ENCODE assay signal across 14 cellular contexts in the genomic region with DNA sequence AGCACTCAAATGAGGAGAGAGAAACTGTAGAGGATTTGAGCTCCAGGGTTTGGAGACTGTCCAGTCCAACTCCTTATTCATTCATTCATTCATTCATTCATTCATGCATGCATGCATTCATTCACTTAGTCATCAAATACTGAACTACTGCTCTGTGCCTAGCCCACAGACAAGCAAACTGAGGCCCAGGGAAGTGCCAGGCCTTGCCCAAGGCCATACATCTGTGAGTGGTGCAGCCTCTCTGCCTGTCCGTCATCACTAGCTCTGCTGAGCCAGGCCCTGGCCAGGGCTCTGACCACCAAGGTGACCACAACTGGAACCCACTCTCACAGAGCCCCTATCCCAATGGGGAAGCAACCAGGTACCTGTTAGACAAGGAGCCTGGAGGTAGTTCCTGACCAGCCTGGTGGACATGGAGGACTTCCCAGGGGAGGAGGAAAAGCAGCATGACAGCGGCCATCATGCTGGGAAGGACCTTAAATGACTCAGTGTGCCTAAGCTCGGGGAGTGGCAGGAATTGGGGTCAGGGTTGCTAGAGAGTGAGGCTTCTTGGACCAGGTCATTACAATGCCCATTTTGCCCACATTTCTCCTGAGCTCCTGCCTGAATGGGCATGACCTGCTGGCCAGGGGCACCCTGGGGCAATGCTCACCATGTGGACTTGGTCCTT. TPM values are rescaled to one million over a fixed set of nuclear protein-coding genes. Genes with fewer than 3 reads are reported as not detected.
DNase-seq lines count a peak whose midpoint lies in the region; ATAC-seq, FAIRE-seq and TF ChIP-seq lines count a peak whose summit lies in the region.
"Had no signal": no experiment of that assay in that cellular context is flagged by ENCODE, and none has a peak within 500 bp of the region (broad histone marks: within the 10 kb centered on the region; RNA-seq: fewer than 3 reads in every experiment).

No MANE protein-coding gene starts in this region.

- H3K4me3 ChIP-seq in kidney (ENCODE audit: low read length in 2 of 2) = peak overlapping the region in 1 of 2 donors; percentile 13
- no peak overlapping the region for H3K4me3 ChIP-seq in PC-9

- H3K4me3 Mint-ChIP-seq in stimulated activated naive B cell treated with anti-CD40 and anti-IgM and Interleukin-4, amounts not matched to agents 10 μg/mL and 1 μg/mL and 100 μg/mL, for 72 hours = no peak overlapping the region
- H3K4me3 Mint-ChIP-seq in natural killer cell = no peak overlapping the region
- H3K4me3 Mint-ChIP-seq: activated CD4-positive, alpha-beta T cell treated with anti-CD3 and anti-CD28 coated beads, Interleukin-2, amount 10 ng/mL, durations not matched to agents 24 days and 14 days; activated naive CD4-positive, alpha-beta T cell treated with anti-CD3 and anti-CD28 coated beads for 36 hours; stimulated activated naive CD8-positive, alpha-beta T cell treated with anti-CD3 and anti-CD28 coated beads, Interleukin-15, amount 100 ng/mL, for 72 hours had no signal

- TF ChIP-seq CTCF in RWPE1 (conservative IDR thresholded peaks at IDR 0.05; ENCODE audit: low read depth) = no peak
- TF ChIP-seq CTCF in kidney (IDR thresholded peaks at IDR 0.05; ENCODE audit: borderline replicate concordance, extremely low read depth, insufficient read depth) = no peak
- no peak for TF ChIP-seq CTCF in PC-9 (conservative IDR thresholded peaks at IDR 0.05)
- TF ChIP-seq CTCF in natural killer cell (IDR thresholded peaks at IDR 0.05) = no peak

- peak overlapping the region in 1 of 2 donors; percentile 19 for H3K9ac ChIP-seq in kidney (ENCODE audit: low read length in 2 of 2)

- peaks cover 4 to 15% of the 10 kb centered on the region in 2 donors for H3K27me3 Mint-ChIP-seq in stimulated activated naive B cell treated with anti-CD40 and anti-IgM and Interleukin-4, amounts not matched to agents 10 μg/mL and 1 μg/mL and 100 μg/mL, for 72 hours
- peaks cover 0 to 3% of the 10 kb centered on the region in 2 donors for H3K27me3 Mint-ChIP-seq in natural killer cell (ENCODE audit: low read depth in 2 of 2)
- H3K27me3 Mint-ChIP-seq: activated CD4-positive, alpha-beta T cell treated with anti-CD3 and anti-CD28 coated beads, Interleukin-2, amount 10 ng/mL, durations not matched to agents 24 days and 14 days; stimulated activated naive CD8-positive, alpha-beta T cell treated with anti-CD3 and anti-CD28 coated beads, Interleukin-15, amount 100 ng/mL, for 72 hours had no signal

- intact Hi-C loops in kidney (cut with DNase I) = no loop called here
- intact Hi-C loops in PC-9 (cut with micrococcal nuclease; ENCODE audit: unreplicated experiment) = no loop called here
- intact Hi-C loops in natural killer cell (cut with micrococcal nuclease) = no loop called here

- FAIRE-seq in kidney (lab: Jason Lieb, UNC) = no peak

- peaks cover 37 to 50% of the 10 kb centered on the region in 2 donors for H3K4me1 Mint-ChIP-seq in stimulated activated naive B cell treated with anti-CD40 and anti-IgM and Interleukin-4, amounts not matched to agents 10 μg/mL and 1 μg/mL and 100 μg/mL, for 72 hours
- peaks cover 0 to 5% of the 10 kb centered on the region in 2 donors for H3K4me1 Mint-ChIP-seq in natural killer cell
- H3K4me1 Mint-ChIP-seq: stimulated activated naive CD8-positive, alpha-beta T cell treated with anti-CD3 and anti-CD28 coated beads, Interleukin-15, amount 100 ng/mL, for 72 hours had no signal

- H3K27me3 ChIP-seq in PC-9 (ENCODE audit: insufficient read depth, low read depth) = no peaks in the 10 kb centered on the region
- H3K27me3 ChIP-seq: foreskin keratinocyte had no signal

- H3K27ac Mint-ChIP-seq in stimulated activated naive B cell treated with anti-CD40 and anti-IgM and Interleukin-4, amounts not matched to agents 10 μg/mL and 1 μg/mL and 100 μg/mL, for 72 hours = peak overlapping the region; percentile 11
- H3K27ac Mint-ChIP-seq in natural killer cell = no peak overlapping the region
- H3K27ac Mint-ChIP-seq: activated CD4-positive, alpha-beta T cell treated with anti-CD3 and anti-CD28 coated beads, Interleukin-2, amount 10 ng/mL, durations not matched to agents 24 days and 14 days; activated naive CD4-positive, alpha-beta T cell treated with anti-CD3 and anti-CD28 coated beads for 36 hours had no signal

- H3K36me3 ChIP-seq in kidney (ENCODE audit: control insufficient read depth in 1 of 2, insufficient read depth in 2 of 2, low read length in 2 of 2) (no peaks in the 10 kb centered on the region), PC-9 (ENCODE audit: low read depth) (no peaks in the 10 kb centered on the region)

- CTCF ChIA-PET in RWPE1 (lab: Yijun Ruan, JAX) = interaction anchor here (1.0 kb wide), 1 partner anchor 22 kb away, joined by 3 read pairs; no protein-coding TSS in a partner anchor
- CTCF ChIA-PET in PC-9 (lab: Charles Lee) = no interaction called here

- H3K9me3 ChIP-seq in kidney (ENCODE audit: control insufficient read depth in 1 of 2, low read length in 2 of 2) (no peaks in the 10 kb centered on the region), PC-9 (ENCODE audit: insufficient read depth, low read depth) (no peaks in the 10 kb centered on the region)

- H3K4me2 ChIP-seq in PC-9 = no peak overlapping the region

- H3K79me2 ChIP-seq in PC-9 (ENCODE audit: low read depth) = no peaks in the 10 kb centered on the region

- no peaks in the 10 kb centered on the region for H3F3A ChIP-seq in PC-9 (ENCODE audit: insufficient read depth, low read depth)

- no peak for DNase-seq in RWPE1 (ENCODE audit: low spot score)
- DNase-seq in kidney = no peak
- DNase-seq in stimulated activated naive B cell treated with anti-CD40 and anti-IgM and Interleukin-4, amounts not matched to agents 10 μg/mL and 1 μg/mL and 100 μg/mL, for 72 hours = no peak
- DNase-seq in PC-9 = no peak
- DNase-seq in natural killer cell = no peak
- no peak for DNase-seq in activated CD4-positive, CD25-positive, alpha-beta regulatory T cell (lab: John Stamatoyannopoulos, UW)
- DNase-seq: activated CD4-positive, alpha-beta T cell treated with anti-CD3 and anti-CD28 coated beads, Interleukin-2, amount 10 ng/mL, durations not matched to agents 24 days and 14 days; activated naive CD4-positive, alpha-beta T cell treated with anti-CD3 and anti-CD28 coated beads for 36 hours; foreskin keratinocyte; mesendoderm; NCI-H1694; stimulated activated naive CD8-positive, alpha-beta T cell treated with anti-CD3 and anti-CD28 coated beads, Interleukin-15, amount 100 ng/mL, for 72 hours; T1000 had no signal

- H4K20me1 ChIP-seq in PC-9 (ENCODE audit: insufficient read depth) = no peaks in the 10 kb centered on the region

- POLR2A ChIA-PET in RWPE1 (lab: Yijun Ruan, JAX; ENCODE audit: low non-redundant PET) (no interaction called here), PC-9 (lab: Charles Lee; ENCODE audit: unreplicated experiment) (no interaction called here)

- H2AFZ ChIP-seq in PC-9 = no peak overlapping the region

- ATAC-seq in GM18511 (IDR thresholded peaks at IDR 0.05; ENCODE audit: unreplicated experiment) (peak; percentile 6), natural killer cell (no peak)
- peak in 1 of 2 donors; percentile 6 for ATAC-seq in stimulated activated naive B cell treated with anti-CD40 and anti-IgM and Interleukin-4, amounts not matched to agents 10 μg/mL and 1 μg/mL and 100 μg/mL, for 72 hours (replicated peaks)
- ATAC-seq: foreskin keratinocyte; stimulated activated naive CD8-positive, alpha-beta T cell treated with anti-CD3 and anti-CD28 coated beads, Interleukin-15, amount 100 ng/mL, for 72 hours had no signal

- no peaks in the 10 kb centered on the region for H3K36me3 Mint-ChIP-seq in stimulated activated naive B cell treated with anti-CD40 and anti-IgM and Interleukin-4, amounts not matched to agents 10 μg/mL and 1 μg/mL and 100 μg/mL, for 72 hours
- no peaks in the 10 kb centered on the region for H3K36me3 Mint-ChIP-seq in natural killer cell

- H3K9me2 ChIP-seq in PC-9 (ENCODE audit: insufficient read depth) = no peaks in the 10 kb centered on the region

- H3K9me3 Mint-ChIP-seq in stimulated activated naive B cell treated with anti-CD40 and anti-IgM and Interleukin-4, amounts not matched to agents 10 μg/mL and 1 μg/mL and 100 μg/mL, for 72 hours = no peaks in the 10 kb centered on the region
- no peaks in the 10 kb centered on the region for H3K9me3 Mint-ChIP-seq in natural killer cell
- H3K9me3 Mint-ChIP-seq: activated CD4-positive, alpha-beta T cell treated with anti-CD3 and anti-CD28 coated beads, Interleukin-2, amount 10 ng/mL, durations not matched to agents 24 days and 14 days; activated naive CD4-positive, alpha-beta T cell treated with anti-CD3 and anti-CD28 coated beads for 36 hours; stimulated activated naive CD8-positive, alpha-beta T cell treated with anti-CD3 and anti-CD28 coated beads, Interleukin-15, amount 100 ng/mL, for 72 hours had no signal

- H3K27ac ChIP-seq in RWPE1 = peak overlapping the region; percentile 10; the same call in 1 of the 2 replicates
- peak overlapping the region; percentile 18 to 51 for H3K27ac ChIP-seq in kidney (ENCODE audit: low read depth in 2 of 2, low read length in 2 of 2)
- no peak overlapping the region for H3K27ac ChIP-seq in PC-9
- H3K27ac ChIP-seq: foreskin keratinocyte had no signal

- no TSS peak for BruUV-seq in PC-9 (replicated peaks; lab: Mats Ljungman, UMichigan)

- peaks cover 13 to 37% of the 10 kb centered on the region in 2 donors for H3K4me1 ChIP-seq in kidney (ENCODE audit: control insufficient read depth in 1 of 2, insufficient read depth in 1 of 2, low read depth in 1 of 2, low read length in 2 of 2)
- no peaks in the 10 kb centered on the region for H3K4me1 ChIP-seq in PC-9 (replicated peaks; ENCODE audit: insufficient read depth)
- H3K4me1 ChIP-seq: foreskin keratinocyte had no signal

RNA-seq across cellular contexts. Expression of a gene that starts 27.5 kb away (rescaled TPM):
- 785 TPM for total RNA-seq in kidney
- polyA plus RNA-seq in kidney (ENCODE audit: insufficient read depth, low read depth, low replicate concordance) = 1,416 TPM
- 942 and 1,278 TPM in 2 replicates for total RNA-seq in PC-9 (2021)
- total RNA-seq in natural killer cell = 100 to 1,000 TPM; 486 to 819 (median 797) TPM

RNA-seq across cellular contexts. Expression of a gene that starts 33.1 kb away (rescaled TPM):
- total RNA-seq in kidney (19.8 TPM), PC-9 (2021) (9.4 and 9.5 TPM in 2 replicates), natural killer cell (10 to 100 TPM in 2 of 3 donors, 1 to 10 TPM in 1; 8.7 to 17.4 (median 11.6) TPM)
- 10.1 TPM for polyA plus RNA-seq in kidney (ENCODE audit: insufficient read depth, low read depth, low replicate concordance)

RNA-seq across cellular contexts. Expression of a gene that starts 39.9 kb away (rescaled TPM):
- total RNA-seq in kidney (68.1 TPM), PC-9 (2021) (52.2 and 63.3 TPM in 2 replicates), natural killer cell (10 to 100 TPM in 2 of 3 donors, 1 to 10 TPM in 1; 8.4 to 19.5 (median 13.8) TPM)
- 856 TPM for polyA plus RNA-seq in kidney (ENCODE audit: insufficient read depth, low read depth, low replicate concordance)

RNA-seq across cellular contexts. Expression of a gene that starts 48.4 kb away (rescaled TPM):
- total RNA-seq in kidney (20.7 TPM), PC-9 (2021) (7.1 and 9.9 TPM in 2 replicates), natural killer cell (10 to 100 TPM; 12.0 to 14.7 (median 13.4) TPM)
- 50.5 TPM for polyA plus RNA-seq in kidney (ENCODE audit: insufficient read depth, low read depth, low replicate concordance)

RNA-seq across cellular contexts. Expression of a gene that starts 49.4 kb away (rescaled TPM):
- total RNA-seq in kidney (73.5 TPM), PC-9 (2021) (63.2 and 64.4 TPM in 2 replicates), natural killer cell (10 to 100 TPM; 32.8 to 42.2 (median 34.2) TPM)
- polyA plus RNA-seq in kidney (ENCODE audit: insufficient read depth, low read depth, low replicate concordance) = 207 TPM
